Comparison of ENCODE assay signal across 25 cellular contexts in the genomic region with DNA sequence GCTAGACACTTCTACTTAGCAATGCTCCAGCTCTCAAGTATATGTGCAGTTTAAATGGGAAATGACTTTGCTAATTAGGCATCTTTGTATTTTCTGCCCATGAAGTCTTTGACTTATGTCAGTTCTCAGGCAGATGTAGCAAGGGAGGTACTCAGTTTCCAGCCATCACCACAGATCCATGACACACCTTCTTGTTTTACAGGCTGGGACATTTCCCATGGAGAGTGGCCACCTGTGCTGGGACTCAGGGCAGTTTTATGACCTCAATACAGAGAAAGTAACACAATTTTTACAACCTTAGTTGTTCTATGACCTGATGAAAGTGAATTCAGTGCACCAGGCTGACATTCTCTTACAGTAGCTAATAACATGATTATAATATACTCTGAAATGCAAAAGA.
"Had no signal": no experiment of that assay in that cellular context is flagged by ENCODE, and none has a peak within 500 bp of the region (broad histone marks: within the 10 kb centered on the region; RNA-seq: fewer than 3 reads in every experiment).

No MANE protein-coding gene starts in this region.

- H3K36me3 ChIP-seq: left ventricle myocardium inferior, pancreas, prostate gland, suprapubic skin, thoracic aorta, tibial artery, uterus had no signal

- DNase-seq: hippocampal formation; kidney glomerular epithelial cell; left cardiac atrium; left ventricle myocardium inferior; mesendoderm; naive thymus-derived CD4-positive, alpha-beta T cell; nucleus accumbens; pancreas; posterior cingulate gyrus; retina; right cardiac atrium; stimulated activated CD4-positive, alpha-beta T cell treated with anti-CD3 and anti-CD28 coated beads, Interleukin-12 subunit alpha, Interleukin-12 subunit beta, amount 100 ng/mL, for 4 hours; stimulated activated CD4-positive, alpha-beta T cell treated with anti-CD3 and anti-CD28 coated beads, Interleukin-15, amount 100 ng/mL, for 24 hours; stimulated activated CD4-positive, alpha-beta T cell treated with anti-CD3 and anti-CD28 coated beads, Interleukin-2, amount 100 ng/mL, for 24 hours; stimulated activated CD4-positive, alpha-beta T cell treated with anti-CD3 and anti-CD28 coated beads, Interleukin-4, amount 100 ng/mL, for 1 hour; stimulated activated naive CD4-positive, alpha-beta T cell; tibial artery; uterus had no signal

- H3K27me3 ChIP-seq: pancreas, suprapubic skin, tibial artery, uterus had no signal

- H3K9me3 ChIP-seq: pancreas, prostate gland, suprapubic skin, uterus had no signal

- H3K4me3 ChIP-seq: left ventricle myocardium inferior, lung, pancreas, prostate gland, skin epidermis, suprapubic skin, thoracic aorta, tibial artery, uterus had no signal

- H3K27ac ChIP-seq: left ventricle myocardium inferior, pancreas, prostate gland, skin epidermis, suprapubic skin, thoracic aorta, tibial artery, uterus had no signal

- H3K4me1 ChIP-seq: left ventricle myocardium inferior, pancreas, prostate gland, suprapubic skin, uterus had no signal

- ATAC-seq: left cardiac atrium; naive thymus-derived CD4-positive, alpha-beta T cell; natural killer cell treated with Interleukin-12 subunit alpha and Interleukin-12 subunit beta and Interleukin-15 and Interleukin-18, amount 100 ng/mL, for 72 hours; pancreas; right cardiac atrium; sciatic nerve had no signal
